ENCODE assay signal across 8 cellular contexts in genomic region chr12:77724367-77724957, GRCh38.
DNase-seq lines count a peak whose midpoint lies in the region; ATAC-seq and TF ChIP-seq lines count a peak whose summit lies in the region.

No MANE protein-coding gene starts in this region.

- TF ChIP-seq CTCF in GM12873 (IDR thresholded peaks at IDR 0.05; ENCODE audit: insufficient read depth, low read depth, low read length, missing control alignments) (peak; percentile 44), dorsolateral prefrontal cortex (IDR thresholded peaks at IDR 0.05 in 54 of 56, conservative IDR thresholded peaks at IDR 0.05 in 2 of 56; ENCODE audit: low read depth in 1 of 56, partially characterized antibody in 56 of 56) (peak in 54 of 56 donors; percentile 13 to 74 (median 53))

- ATAC-seq in HG03280 (IDR thresholded peaks at IDR 0.05; ENCODE audit: unreplicated experiment): peak; percentile 61
- ATAC-seq in HG03095 (IDR thresholded peaks at IDR 0.05; ENCODE audit: unreplicated experiment): no peak

- H3K27me3 ChIP-seq in dorsolateral prefrontal cortex: no peaks in the 10 kb centered on the region

- peak; percentile 70 for DNase-seq in NCI-H748 (lab: John Stamatoyannopoulos, UW; ENCODE audit: unreplicated experiment)
- DNase-seq in dorsolateral prefrontal cortex: no peak
- peak; percentile 19 for DNase-seq in mucosa of gallbladder (ENCODE audit: low spot score)
- no peak for DNase-seq in hepatic stellate cell (ENCODE audit: low spot score)
- no peak for DNase-seq in ecto neural progenitor cell (ENCODE audit: low spot score)

- H3K27ac ChIP-seq in dorsolateral prefrontal cortex: no peak overlapping the region

- intact Hi-C loops in dorsolateral prefrontal cortex (cut with DNase I): loop anchor here in 1 of 2 donors (5.0 kb wide), 1 partner anchor 203 kb away; no protein-coding TSS in a partner anchor

- H3K4me3 ChIP-seq in dorsolateral prefrontal cortex: no peak overlapping the region

Comparison
In these comparisons a context has a peak if more than half of its experiments do, and no peak if none do; other contexts are left out.
1. DNase-seq: peak in NCI-H748 (single experiment) and mucosa of gallbladder (single experiment); none in dorsolateral prefrontal cortex (0 of 10), hepatic stellate cell (single experiment) and ecto neural progenitor cell (single experiment).